ENCODE assay signal across 8 cellular contexts in the genomic region with DNA sequence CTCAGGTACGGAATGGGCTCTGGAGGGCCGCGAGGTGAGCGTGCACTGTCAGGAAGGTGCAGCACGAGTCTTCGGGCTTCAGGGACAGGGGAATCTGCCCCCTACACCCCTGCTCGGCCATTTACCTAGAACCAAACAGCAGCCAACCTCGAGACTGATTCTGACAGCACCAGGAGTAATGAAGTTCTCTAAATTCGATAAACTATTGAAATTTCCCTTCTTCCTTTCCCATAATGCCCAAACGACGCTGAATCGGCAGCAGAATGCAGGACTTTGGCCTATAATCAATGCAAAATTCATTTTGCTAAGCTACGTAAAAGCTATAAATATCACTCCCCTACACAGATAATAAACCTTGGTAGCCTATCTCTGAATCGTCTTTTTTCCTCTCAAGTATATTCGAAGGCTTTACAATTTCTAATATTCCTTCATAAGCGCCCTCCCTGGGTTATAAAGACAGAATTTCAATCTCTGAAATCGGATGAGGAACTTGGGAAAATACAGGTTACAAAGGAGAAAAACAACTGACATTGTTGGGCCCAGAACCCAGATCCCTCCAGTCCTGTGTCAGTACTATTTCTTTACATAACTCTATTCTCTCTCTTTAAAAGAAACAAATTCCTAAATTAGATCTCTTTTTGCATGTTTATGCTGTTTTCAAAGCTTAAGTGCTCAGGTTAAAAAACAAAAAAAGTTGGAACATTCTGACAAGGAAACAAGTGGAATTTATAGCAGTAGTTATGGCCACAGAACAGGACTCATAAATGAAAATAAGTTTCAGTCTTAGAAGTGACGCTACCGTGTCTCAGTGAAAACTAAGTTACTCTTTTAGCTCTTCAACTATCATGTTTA.
DNase-seq lines count a peak whose midpoint lies in the region; ATAC-seq and TF ChIP-seq lines count a peak whose summit lies in the region.

No MANE protein-coding gene starts in this region.

- 17% methylated on average over 19 of the region's 19 CpGs for WGBS in HUES64
- WGBS in lung, 2 donors: 5 to 7% methylated on average over 19 of the region's 19 CpGs

- peaks cover 4% of the 10 kb centered on the region; the same call in 1 of the 2 replicates for H3K27me3 ChIP-seq in HUES64 (ENCODE audit: insufficient read depth, low read length)
- H3K27me3 ChIP-seq in lung (ENCODE audit: control insufficient read depth, insufficient read depth): no peaks in the 10 kb centered on the region
- no peaks in the 10 kb centered on the region for H3K27me3 ChIP-seq in uterus

- H3K4me1 ChIP-seq in HUES64 (ENCODE audit: insufficient read depth, low read length): peaks cover 20% of the 10 kb centered on the region
- peaks cover 0 to 12% of the 10 kb centered on the region in 2 donors for H3K4me1 ChIP-seq in lung (ENCODE audit: control insufficient read depth in 2 of 2, insufficient read depth in 2 of 2, low read length in 2 of 2)
- peaks cover 0 to 3% of the 10 kb centered on the region in 2 donors for H3K4me1 ChIP-seq in uterus

- H3K4me3 ChIP-seq in HUES64 (ENCODE audit: low read length) (peak overlapping the region; percentile 77), cardiac fibroblast (replicated peaks in 1 of 2; ENCODE audit: low read depth in 2 of 2, low read length in 2 of 2) (peak overlapping the region; percentile 64 to 75), lung (peak overlapping the region; percentile 86), uterus (peak overlapping the region; percentile 60 to 69)

- TF ChIP-seq CTCF in cardiac fibroblast (IDR thresholded peaks at IDR 0.05; ENCODE audit: low read depth, low read length): no peak
- no peak for TF ChIP-seq CTCF in lung (IDR thresholded peaks at IDR 0.05; ENCODE audit: control extremely low read depth, extremely low read depth)
- TF ChIP-seq CTCF in uterus (IDR thresholded peaks at IDR 0.05): no peak

- H3K27ac ChIP-seq in HUES64 (ENCODE audit: low read depth, low read length): no peak overlapping the region
- peak overlapping the region; percentile 98 to 100 for H3K27ac ChIP-seq in lung (ENCODE audit: low read depth in 1 of 2, low read length in 1 of 2)
- H3K27ac ChIP-seq in uterus: peak overlapping the region; percentile 96 to 97

- DNase-seq in SKM-1 treated with dmso at 0.1 percent for 144 hours (lab: John Stamatoyannopoulos, UW; ENCODE audit: unreplicated experiment) (peak; percentile 37), SKM-1 (lab: John Stamatoyannopoulos, UW; ENCODE audit: unreplicated experiment) (no peak), cardiac fibroblast (ENCODE audit: low read depth in 2 of 2) (no peak), lung (ENCODE audit: low spot score) (no peak), uterus (no peak), pons (ENCODE audit: low spot score) (no peak)

- no peaks in the 10 kb centered on the region for H3K9me3 ChIP-seq in HUES64 (ENCODE audit: insufficient read depth, low read depth, low read length)
- H3K9me3 ChIP-seq in lung (ENCODE audit: control insufficient read depth in 2 of 2, insufficient read depth in 1 of 2, low read length in 1 of 2): no peaks in the 10 kb centered on the region
- H3K9me3 ChIP-seq in uterus: no peaks in the 10 kb centered on the region

- intact Hi-C loops in uterus (cut with DNase I; ENCODE audit: low total_unique reads): loop anchor here (10.0 kb wide), 1 partner anchor 55 kb away; no protein-coding TSS in a partner anchor

- no peak for TF ChIP-seq POLR2A in uterus (IDR thresholded peaks at IDR 0.05)

- H3K9ac ChIP-seq in HUES64 (ENCODE audit: low read depth, low read length): peak overlapping the region; percentile 64

- H3K36me3 ChIP-seq in HUES64 (ENCODE audit: insufficient read depth, low read length) (no peaks in the 10 kb centered on the region), lung (ENCODE audit: control insufficient read depth in 2 of 2, insufficient read depth in 2 of 2, low read length in 2 of 2) (no peaks in the 10 kb centered on the region), uterus (no peaks in the 10 kb centered on the region)

- ATAC-seq in lung (ENCODE audit: insufficient read depth, low FRiP score): peak; percentile 9
- no peak for ATAC-seq in GM21515 (IDR thresholded peaks at IDR 0.05; ENCODE audit: unreplicated experiment)
